2 cellular contexts compared by ENCODE assay signal in the genomic region with DNA sequence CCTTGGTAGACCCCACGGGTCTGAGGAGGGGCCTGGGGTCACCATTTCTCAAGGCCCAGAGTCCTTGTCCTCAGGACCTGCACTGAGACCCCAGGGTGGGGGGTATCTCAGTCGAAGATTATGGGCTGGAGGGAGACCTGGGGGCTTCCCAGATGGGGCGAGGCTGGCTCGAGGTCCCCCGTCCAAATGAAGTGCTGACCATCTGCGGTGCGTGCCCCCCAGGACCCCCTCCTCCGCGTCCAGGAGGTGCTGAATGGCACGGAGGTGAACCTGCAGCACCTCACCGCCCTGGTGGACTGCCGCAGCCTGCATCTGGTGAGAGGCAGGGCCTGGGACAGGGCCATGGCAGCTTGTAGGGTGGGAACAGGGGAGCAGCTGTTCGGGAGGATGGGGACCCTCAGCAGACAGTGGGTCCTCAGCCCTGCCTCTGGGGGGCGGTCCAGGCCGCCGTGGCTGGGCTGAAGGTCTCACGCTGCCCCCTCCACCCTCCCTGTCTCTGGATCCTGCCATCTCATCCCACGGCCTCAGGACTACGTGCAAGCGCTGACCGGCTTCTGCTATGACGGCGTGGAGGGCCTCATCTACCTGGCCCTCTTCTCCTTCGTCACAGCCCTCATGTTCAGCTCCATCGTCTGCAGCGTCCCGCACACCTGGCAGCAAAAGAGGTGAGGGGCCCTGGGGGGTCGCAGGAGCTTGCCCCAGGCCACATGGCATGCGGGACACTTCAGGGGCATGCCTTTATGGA.
TF ChIP-seq lines count a peak whose summit lies in the region.

No MANE protein-coding gene starts in this region.

TF ChIP-seq in HepG2, 621 proteins besides CTCF, POLR2A, EP300 and RAD21 (continues in another document):
- TF ChIP-seq ZNF776 (CRISPR knock-in tag; IDR thresholded peaks at IDR 0.05) (no peak), AGO2 (optimal IDR thresholded peaks at IDR 0.05; ENCODE audit: low read depth, low read length) (peak; percentile 92), AKAP8 (CRISPR knock-in tag; IDR thresholded peaks at IDR 0.05) (peak; percentile 57; the same call in 1 of the 2 replicates), RBFOX2 (IDR thresholded peaks at IDR 0.05; ENCODE audit: low read depth, low read length) (peak; percentile 3), NFAT5 (CRISPR knock-in tag; IDR thresholded peaks at IDR 0.05) (no peak), ZMAT3 (CRISPR knock-in tag; conservative IDR thresholded peaks at IDR 0.05) (no peak), MATR3 (CRISPR knock-in tag; IDR thresholded peaks at IDR 0.05) (no peak), CEBPB (IDR thresholded peaks at IDR 0.05; ENCODE audit: borderline replicate concordance, low read depth, low read length) (no peak), POLR2G (IDR thresholded peaks at IDR 0.05; ENCODE audit: low read depth, low read length) (peak; percentile 41; the same call in 1 of the 2 replicates), ZNF687 (CRISPR knock-in tag; IDR thresholded peaks at IDR 0.05) (no peak), AGO1 (IDR thresholded peaks at IDR 0.05; ENCODE audit: low read depth, low read length, poor library complexity, severe bottlenecking) (peak; percentile 40)
- TF ChIP-seq, protein P1, sequence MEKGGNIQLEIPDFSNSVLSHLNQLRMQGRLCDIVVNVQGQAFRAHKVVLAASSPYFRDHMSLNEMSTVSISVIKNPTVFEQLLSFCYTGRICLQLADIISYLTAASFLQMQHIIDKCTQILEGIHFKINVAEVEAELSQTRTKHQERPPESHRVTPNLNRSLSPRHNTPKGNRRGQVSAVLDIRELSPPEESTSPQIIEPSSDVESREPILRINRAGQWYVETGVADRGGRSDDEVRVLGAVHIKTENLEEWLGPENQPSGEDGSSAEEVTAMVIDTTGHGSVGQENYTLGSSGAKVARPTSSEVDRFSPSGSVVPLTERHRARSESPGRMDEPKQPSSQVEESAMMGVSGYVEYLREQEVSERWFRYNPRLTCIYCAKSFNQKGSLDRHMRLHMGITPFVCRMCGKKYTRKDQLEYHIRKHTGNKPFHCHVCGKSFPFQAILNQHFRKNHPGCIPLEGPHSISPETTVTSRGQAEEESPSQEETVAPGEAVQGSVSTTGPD (CRISPR knock-in tag; IDR thresholded peaks at IDR 0.05) = no peak

TF ChIP-seq in SK-N-SH, 30 proteins besides CTCF, POLR2A, EP300 and RAD21:
- no peak for TF ChIP-seq GABPA (IDR thresholded peaks at IDR 0.05; ENCODE audit: low read depth)
- TF ChIP-seq MXI1 (IDR thresholded peaks at IDR 0.05; ENCODE audit: low read depth, low read length) = no peak
- TF ChIP-seq, protein P2, sequence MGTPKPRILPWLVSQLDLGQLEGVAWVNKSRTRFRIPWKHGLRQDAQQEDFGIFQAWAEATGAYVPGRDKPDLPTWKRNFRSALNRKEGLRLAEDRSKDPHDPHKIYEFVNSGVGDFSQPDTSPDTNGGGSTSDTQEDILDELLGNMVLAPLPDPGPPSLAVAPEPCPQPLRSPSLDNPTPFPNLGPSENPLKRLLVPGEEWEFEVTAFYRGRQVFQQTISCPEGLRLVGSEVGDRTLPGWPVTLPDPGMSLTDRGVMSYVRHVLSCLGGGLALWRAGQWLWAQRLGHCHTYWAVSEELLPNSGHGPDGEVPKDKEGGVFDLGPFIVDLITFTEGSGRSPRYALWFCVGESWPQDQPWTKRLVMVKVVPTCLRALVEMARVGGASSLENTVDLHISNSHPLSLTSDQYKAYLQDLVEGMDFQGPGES (IDR thresholded peaks at IDR 0.05; ENCODE audit: low read depth, low read length) = no peak
- TF ChIP-seq NRF1 (IDR thresholded peaks at IDR 0.05; ENCODE audit: low read depth, low read length) = no peak
- no peak for TF ChIP-seq POLR2AphosphoS5 (IDR thresholded peaks at IDR 0.05; ENCODE audit: low read depth, low read length)
- TF ChIP-seq SIN3A (IDR thresholded peaks at IDR 0.05; ENCODE audit: borderline replicate concordance, low read depth, low read length) = no peak
- no peak for TF ChIP-seq NFIC (IDR thresholded peaks at IDR 0.05; ENCODE audit: borderline replicate concordance)
- no peak for TF ChIP-seq JUND (IDR thresholded peaks at IDR 0.05)
- TF ChIP-seq GATA2 (CRISPR knock-in tag; IDR thresholded peaks at IDR 0.05) = no peak
- no peak for TF ChIP-seq RCOR1 (IDR thresholded peaks at IDR 0.05; ENCODE audit: low read length)
- TF ChIP-seq USF1 (IDR thresholded peaks at IDR 0.05; ENCODE audit: borderline replicate concordance, low read depth) = no peak
- no peak for TF ChIP-seq CHD2 (IDR thresholded peaks at IDR 0.05; ENCODE audit: low read length, partially characterized antibody)
- TF ChIP-seq, protein P3, sequence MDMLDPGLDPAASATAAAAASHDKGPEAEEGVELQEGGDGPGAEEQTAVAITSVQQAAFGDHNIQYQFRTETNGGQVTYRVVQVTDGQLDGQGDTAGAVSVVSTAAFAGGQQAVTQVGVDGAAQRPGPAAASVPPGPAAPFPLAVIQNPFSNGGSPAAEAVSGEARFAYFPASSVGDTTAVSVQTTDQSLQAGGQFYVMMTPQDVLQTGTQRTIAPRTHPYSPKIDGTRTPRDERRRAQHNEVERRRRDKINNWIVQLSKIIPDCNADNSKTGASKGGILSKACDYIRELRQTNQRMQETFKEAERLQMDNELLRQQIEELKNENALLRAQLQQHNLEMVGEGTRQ (IDR thresholded peaks at IDR 0.05; ENCODE audit: borderline replicate concordance, low read depth, low read length) = no peak
- no peak for TF ChIP-seq ELF1 (IDR thresholded peaks at IDR 0.05)
- TF ChIP-seq RXRA (IDR thresholded peaks at IDR 0.05; ENCODE audit: borderline replicate concordance, low read depth) = no peak
